ENCODE assay signal across 12 cellular contexts in genomic region chr18:56146565-56146964, GRCh38.
"Had no signal": no experiment of that assay in that cellular context is flagged by ENCODE, and none has a peak within 500 bp of the region (broad histone marks: within the 10 kb centered on the region; RNA-seq: fewer than 3 reads in every experiment).

No MANE protein-coding gene starts in this region.

- H3K27me3 ChIP-seq: adrenal gland, right lobe of liver, upper lobe of left lung had no signal

- ATAC-seq: activated CD4-positive, CD25-positive, alpha-beta regulatory T cell treated with anti-CD3 and anti-CD28 coated beads, Interleukin-2, amount 50 U/mL, for 24 hours; effector memory CD8-positive, alpha-beta T cell; natural killer cell treated with Interleukin-12 subunit alpha and Interleukin-12 subunit beta and Interleukin-15 and Interleukin-18, amount 100 ng/mL, for 72 hours; psoas muscle; right lobe of liver had no signal

- H3K27ac ChIP-seq: adrenal gland, psoas muscle, right lobe of liver, upper lobe of left lung had no signal

- H3K4me3 ChIP-seq: adrenal gland, psoas muscle, right lobe of liver, upper lobe of left lung had no signal

- H3K36me3 ChIP-seq: adrenal gland, right lobe of liver, upper lobe of left lung had no signal

- H3K9me3 ChIP-seq: adrenal gland, psoas muscle, right lobe of liver, upper lobe of left lung had no signal

- DNase-seq: activated naive CD4-positive, alpha-beta T cell treated with anti-CD3 and anti-CD28 coated beads, Interleukin-2, amount 50 U/mL, for 16 hours; adrenal gland; effector memory CD8-positive, alpha-beta T cell; head of caudate nucleus; nucleus accumbens; psoas muscle; right lobe of liver; stimulated activated CD4-positive, alpha-beta T cell treated with anti-CD3 and anti-CD28 coated beads, Interleukin-12 subunit alpha, Interleukin-12 subunit beta, amount 100 ng/mL, for 4 hours; stimulated activated naive CD4-positive, alpha-beta T cell; upper lobe of left lung had no signal

- H3K4me1 ChIP-seq: adrenal gland, psoas muscle, right lobe of liver, upper lobe of left lung had no signal
